In genomic region chr1:233081686-233082085, GRCh38 we compare ENCODE assay signal across 13 cellular contexts.
DNase-seq lines count a peak whose midpoint lies in the region; TF ChIP-seq lines count a peak whose summit lies in the region.
"Had no signal": no experiment of that assay in that cellular context is flagged by ENCODE, and none has a peak within 500 bp of the region (broad histone marks: within the 10 kb centered on the region; RNA-seq: fewer than 3 reads in every experiment).

No MANE protein-coding gene starts in this region.

- H3K36me3 ChIP-seq in SJCRH30 (no peaks in the 10 kb centered on the region), brain microvascular endothelial cell (replicated peaks) (no peaks in the 10 kb centered on the region), ascending aorta (no peaks in the 10 kb centered on the region)
- H3K36me3 ChIP-seq: breast epithelium, tibial nerve had no signal

- H3K9me3 ChIP-seq in SJCRH30 (replicated peaks) (no peaks in the 10 kb centered on the region), ascending aorta (no peaks in the 10 kb centered on the region)
- H3K9me3 ChIP-seq: breast epithelium, tibial nerve had no signal

- in situ Hi-C loops in brain microvascular endothelial cell (cut with HindIII; ENCODE audit: low pct_ligation_motif_present, low sequenced_read_pairs) = no loop called here

- H3K27ac ChIP-seq in SJCRH30 (no peak overlapping the region), brain microvascular endothelial cell (no peak overlapping the region), ascending aorta (no peak overlapping the region)
- H3K27ac ChIP-seq: breast epithelium, epithelial cell of prostate, parathyroid adenoma, tibial nerve had no signal

- H3K4me1 ChIP-seq in SJCRH30 (peaks cover 14% of the 10 kb centered on the region), ascending aorta (no peaks in the 10 kb centered on the region)
- H3K4me1 ChIP-seq: breast epithelium, parathyroid adenoma had no signal

- peak; percentile 34 to 63 (median 41) for DNase-seq in NCI-H1417 (lab: John Stamatoyannopoulos, UW)
- no peak for DNase-seq in NCI-H1417 treated with DMSO at 0.1 percent for 48 hours (lab: John Stamatoyannopoulos, UW)
- DNase-seq in SJCRH30 = peak; percentile 91 to 93
- peak; percentile 51 for DNase-seq in fibroblast of villous mesenchyme (ENCODE audit: low read depth)
- DNase-seq in renal cortical epithelial cell (ENCODE audit: low read depth) = peak; percentile 47
- DNase-seq in brain microvascular endothelial cell = no peak
- DNase-seq in activated effector memory CD4-positive, alpha-beta T cell treated with anti-CD3 and anti-CD28 coated beads, Interleukin-2, amount 50 U/mL, for 16 hours = no peak
- DNase-seq in ascending aorta (ENCODE audit: low spot score in 2 of 2) = no peak
- DNase-seq: NCI-H2081 treated with DMSO at 0.1 percent for 48 hours had no signal

- TF ChIP-seq CTCF in fibroblast of villous mesenchyme (IDR thresholded peaks at IDR 0.05; ENCODE audit: insufficient read depth, low read depth, low read length) = no peak
- no peak for TF ChIP-seq CTCF in brain microvascular endothelial cell (IDR thresholded peaks at IDR 0.05; ENCODE audit: low read depth, low read length, missing control alignments)
- no peak for TF ChIP-seq CTCF in ascending aorta (IDR thresholded peaks at IDR 0.05)

- intact Hi-C loops in ascending aorta (cut with DNase I) = no loop called here

- H3K27me3 ChIP-seq in SJCRH30 (no peaks in the 10 kb centered on the region), brain microvascular endothelial cell (replicated peaks) (no peaks in the 10 kb centered on the region), ascending aorta (no peaks in the 10 kb centered on the region)
- H3K27me3 ChIP-seq: breast epithelium, tibial nerve had no signal

- H3K4me3 ChIP-seq in SJCRH30 = no peak overlapping the region
- no peak overlapping the region for H3K4me3 ChIP-seq in fibroblast of villous mesenchyme (ENCODE audit: low read depth, low read length)
- H3K4me3 ChIP-seq in brain microvascular endothelial cell (ENCODE audit: low read depth, low read length) = no peak overlapping the region
- H3K4me3 ChIP-seq in ascending aorta = no peak overlapping the region
- H3K4me3 ChIP-seq: breast epithelium, tibial nerve had no signal

Comparison
In these comparisons a context has a peak if more than half of its experiments do, and no peak if none do; other contexts are left out.
1. DNase-seq: peak in NCI-H1417 (3 of 3), SJCRH30 (2 of 2), fibroblast of villous mesenchyme (single experiment) and renal cortical epithelial cell (single experiment); none in NCI-H1417 treated with DMSO at 0.1 percent for 48 hours (single experiment), brain microvascular endothelial cell (single experiment), activated effector memory CD4-positive, alpha-beta T cell treated with anti-CD3 and anti-CD28 coated beads, Interleukin-2, amount 50 U/mL, for 16 hours (single experiment) and ascending aorta (0 of 2).